26 cellular contexts compared by ENCODE assay signal in the genomic region with DNA sequence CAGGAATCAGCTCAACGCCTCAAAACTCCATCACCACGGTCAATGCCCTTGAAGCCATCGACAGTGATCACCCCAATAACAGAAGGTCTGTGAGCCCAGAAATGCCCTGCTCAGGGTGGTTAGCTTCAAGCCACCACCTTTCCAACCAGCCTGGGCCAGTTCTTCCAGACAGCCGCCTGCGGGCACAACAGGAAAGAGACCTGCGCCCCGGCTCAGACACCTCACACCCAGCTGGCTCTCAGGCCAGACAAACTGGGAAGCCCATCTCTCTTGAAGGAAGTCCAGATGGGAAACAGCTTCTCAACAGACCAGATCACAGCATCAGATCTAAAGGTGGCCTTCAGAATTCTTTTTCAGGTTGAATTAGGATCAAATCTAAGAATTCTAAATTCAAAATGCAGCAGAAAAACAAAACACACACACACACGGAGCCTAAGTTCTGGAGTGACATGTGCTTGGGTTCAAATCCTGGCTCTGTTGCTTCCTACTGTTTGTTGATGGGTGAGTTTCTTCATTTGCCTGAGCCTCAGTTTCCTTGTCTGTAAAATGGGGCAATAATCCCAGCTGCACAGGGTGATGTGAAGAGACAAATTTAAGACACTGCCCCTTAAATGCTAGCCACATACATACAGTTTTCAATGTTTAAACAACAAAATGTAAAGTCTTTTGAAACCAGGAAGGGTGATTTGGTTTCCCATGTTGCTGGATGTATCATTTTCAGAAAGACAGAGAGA. TPM values are rescaled to one million over a fixed set of nuclear protein-coding genes. Genes with fewer than 3 reads are reported as not detected.
DNase-seq lines count a peak whose midpoint lies in the region; ATAC-seq, FAIRE-seq and TF ChIP-seq lines count a peak whose summit lies in the region.
"Had no signal": no experiment of that assay in that cellular context is flagged by ENCODE, and none has a peak within 500 bp of the region (broad histone marks: within the 10 kb centered on the region; RNA-seq: fewer than 3 reads in every experiment).

No MANE protein-coding gene starts in this region.

- H3K4me1 ChIP-seq in endothelial cell of umbilical vein (ENCODE audit: control insufficient read depth, extremely low read depth, insufficient read depth, low read length) = peaks cover 42% of the 10 kb centered on the region
- H3K4me1 ChIP-seq in sigmoid colon = peaks cover 0 to 99% (median 93%) of the 10 kb centered on the region in 4 donors
- H3K4me1 ChIP-seq in mammary epithelial cell (ENCODE audit: insufficient read depth, low read length) = peaks cover 4% of the 10 kb centered on the region
- H3K4me1 ChIP-seq: breast epithelium had no signal

- WGBS in sigmoid colon, 2 donors = 89 to 91% methylated on average over 8 of the region's 8 CpGs
- 90% methylated on average over 8 of the region's 8 CpGs for WGBS in mammary epithelial cell (ENCODE audit: low coverage, missing lambda C conversion rate)

- no peak overlapping the region for H3K4me2 ChIP-seq in endothelial cell of umbilical vein (ENCODE audit: insufficient read depth, low read length)
- no peak overlapping the region for H3K4me2 ChIP-seq in mammary epithelial cell (ENCODE audit: insufficient read depth, low read depth, low read length)

- TF ChIP-seq POLR2A in endothelial cell of umbilical vein (IDR thresholded peaks at IDR 0.05; ENCODE audit: low read depth, low read length) = no peak
- no peak for TF ChIP-seq POLR2A in sigmoid colon (IDR thresholded peaks at IDR 0.05)

- ATAC-seq in activated CD4-positive, alpha-beta T cell treated with anti-CD3 and anti-CD28 coated beads for 36 hours = no peak
- ATAC-seq in GM18517 (IDR thresholded peaks at IDR 0.05; ENCODE audit: unreplicated experiment) = no peak
- ATAC-seq: activated CD8-positive, alpha-beta T cell treated with anti-CD3 and anti-CD28 coated beads, Interleukin-2, amount 10 ng/mL, durations not matched to agents 7 days and 5 days; activated T-cell treated with anti-CD3 and anti-CD28 coated beads, Interleukin-2, amount 50 U/mL, for 72 hours; left cardiac atrium; stimulated activated naive CD8-positive, alpha-beta T cell treated with anti-CD3 and anti-CD28 coated beads, Interleukin-15, Interleukin-2, amounts not matched to agents 100 U/mL and 50 U/mL, for 24 hours had no signal

- H3K4me3 Mint-ChIP-seq in activated CD4-positive, alpha-beta T cell treated with anti-CD3 and anti-CD28 coated beads for 36 hours = no peak overlapping the region
- no peak overlapping the region for H3K4me3 Mint-ChIP-seq in activated CD4-positive, alpha-beta T cell treated with anti-CD3 and anti-CD28 coated beads, Interleukin-2, amount 10 ng/mL, durations not matched to agents 24 days and 14 days
- no peak overlapping the region for H3K4me3 Mint-ChIP-seq in IgD-negative memory B cell
- H3K4me3 Mint-ChIP-seq: activated CD8-positive, alpha-beta T cell treated with anti-CD3 and anti-CD28 coated beads, Interleukin-2, amount 10 ng/mL, durations not matched to agents 7 days and 5 days; activated T-cell treated with anti-CD3 and anti-CD28 coated beads, Interleukin-2, amount 50 U/mL, for 72 hours; dendritic cell treated with granulocyte-macrophage colony-stimulating factor and Interleukin-4, amounts not matched to agents 40 ng/mL and 50 ng/mL, for 4 days; T-helper 1 cell treated with Interleukin-12 subunit alpha and Interleukin-12 subunit beta and Interleukin-4 antibody, amounts not matched to agents 30 μg/mL and 1 μg/mL, for 36 hours had no signal

- in situ Hi-C loops in mammary epithelial cell (cut with MboI; ENCODE audit: low sequenced_read_pairs in 2 of 2) = loop anchor here in 1 of 2 donors (10.0 kb wide), 1 partner anchor 120 kb away; a partner anchor contains a TSS

- no peak for DNase-seq in activated CD4-positive, alpha-beta T cell treated with anti-CD3 and anti-CD28 coated beads for 36 hours
- no peak for DNase-seq in activated CD4-positive, alpha-beta T cell treated with anti-CD3 and anti-CD28 coated beads, Interleukin-2, amount 10 ng/mL, durations not matched to agents 24 days and 14 days
- DNase-seq in endothelial cell of umbilical vein (ENCODE audit: low read depth, low spot score) = no peak
- DNase-seq in sigmoid colon = peak; percentile 54
- no peak for DNase-seq in mammary epithelial cell
- DNase-seq in NOMO-1 (lab: John Stamatoyannopoulos, UW; ENCODE audit: unreplicated experiment in 2 of 2) = no peak
- DNase-seq: activated CD8-positive, alpha-beta T cell treated with anti-CD3 and anti-CD28 coated beads, Interleukin-2, amount 10 ng/mL, durations not matched to agents 7 days and 5 days; activated T-cell treated with anti-CD3 and anti-CD28 coated beads, Interleukin-2, amount 50 U/mL, for 72 hours; AML-193; Kasumi-1; NCI-H1105; NCI-H2081 treated with DMSO at 0.1 percent for 48 hours; NCI-H510A treated with DMSO at 0.1 percent for 48 hours; occipital lobe; stimulated activated naive CD8-positive, alpha-beta T cell treated with anti-CD3 and anti-CD28 coated beads, Interleukin-15, Interleukin-2, amounts not matched to agents 100 U/mL and 50 U/mL, for 24 hours had no signal

- POLR2A ChIA-PET in activated CD4-positive, alpha-beta T cell treated with anti-CD3 and anti-CD28 coated beads for 36 hours (lab: Charles Lee) = no interaction called here
- POLR2A ChIA-PET in endothelial cell of umbilical vein (lab: Charles Lee) = no interaction called here

- CTCF ChIA-PET in activated CD4-positive, alpha-beta T cell treated with anti-CD3 and anti-CD28 coated beads for 36 hours (lab: Charles Lee) = interaction anchor here (0.8 to 2.0 kb wide), 5 partner anchors 8 to 243 kb away, joined by 3 to 9 read pairs (median 5); no protein-coding TSS in a partner anchor
- CTCF ChIA-PET in endothelial cell of umbilical vein (lab: Charles Lee) = interaction anchor here (0.9 to 2.4 kb wide), 4 partner anchors 14 to 53 kb away, joined by 3 to 19 read pairs (median 6); a partner anchor contains a TSS
- CTCF ChIA-PET in mammary epithelial cell (lab: Charles Lee; ENCODE audit: low non-redundant PET) = no interaction called here

- H3K27ac Mint-ChIP-seq in activated CD4-positive, alpha-beta T cell treated with anti-CD3 and anti-CD28 coated beads for 36 hours = peak overlapping the region; percentile 9
- no peak overlapping the region for H3K27ac Mint-ChIP-seq in activated CD4-positive, alpha-beta T cell treated with anti-CD3 and anti-CD28 coated beads, Interleukin-2, amount 10 ng/mL, durations not matched to agents 24 days and 14 days
- H3K27ac Mint-ChIP-seq in IgD-negative memory B cell = peak overlapping the region in 2 of 3 donors; percentile 38 to 65
- H3K27ac Mint-ChIP-seq: activated CD8-positive, alpha-beta T cell treated with anti-CD3 and anti-CD28 coated beads, Interleukin-2, amount 10 ng/mL, durations not matched to agents 7 days and 5 days; activated T-cell treated with anti-CD3 and anti-CD28 coated beads, Interleukin-2, amount 50 U/mL, for 72 hours; dendritic cell treated with granulocyte-macrophage colony-stimulating factor and Interleukin-4, amounts not matched to agents 40 ng/mL and 50 ng/mL, for 4 days; T-helper 1 cell treated with Interleukin-12 subunit alpha and Interleukin-12 subunit beta and Interleukin-4 antibody, amounts not matched to agents 30 μg/mL and 1 μg/mL, for 36 hours had no signal

- H3K9ac ChIP-seq in endothelial cell of umbilical vein (replicated peaks; ENCODE audit: extremely low read depth, insufficient read depth, low read length) (no peak overlapping the region), mammary epithelial cell (ENCODE audit: insufficient read depth, low read length) (no peak overlapping the region)

- no peak for TF ChIP-seq EP300 in sigmoid colon (IDR thresholded peaks at IDR 0.05)

- H3K27me3 ChIP-seq in endothelial cell of umbilical vein (ENCODE audit: control insufficient read depth in 2 of 2, insufficient read depth in 2 of 2, low read length in 2 of 2) (no peaks in the 10 kb centered on the region), sigmoid colon (no peaks in the 10 kb centered on the region), mammary epithelial cell (ENCODE audit: insufficient read depth, low read length) (no peaks in the 10 kb centered on the region)
- H3K27me3 ChIP-seq: breast epithelium had no signal

- peak; percentile 35 for FAIRE-seq in endothelial cell of umbilical vein (lab: Jason Lieb, UNC)
- FAIRE-seq: D721Med, frontal cortex had no signal

- TF ChIP-seq CTCF in endothelial cell of umbilical vein (IDR thresholded peaks at IDR 0.05; ENCODE audit: extremely low read depth in 1 of 2, insufficient read depth in 1 of 2, low read depth in 1 of 2, low read length in 2 of 2) (no peak), sigmoid colon (IDR thresholded peaks at IDR 0.05) (no peak), mammary epithelial cell (conservative IDR thresholded peaks at IDR 0.05 in 1 of 2, IDR thresholded peaks at IDR 0.05 in 1 of 2; ENCODE audit: extremely low read depth in 1 of 2, insufficient read depth in 1 of 2, low read depth in 1 of 2, low read length in 2 of 2) (no peak)

- no peak overlapping the region for H3K27ac ChIP-seq in endothelial cell of umbilical vein (ENCODE audit: insufficient read depth, low read depth, low read length)
- peak overlapping the region; percentile 78 to 97 (median 92) for H3K27ac ChIP-seq in sigmoid colon
- H3K27ac ChIP-seq in mammary epithelial cell (ENCODE audit: insufficient read depth, low read depth, low read length) = no peak overlapping the region
- H3K27ac ChIP-seq: 22Rv1, epithelial cell of prostate, VCaP had no signal

- intact Hi-C loops in activated CD4-positive, alpha-beta T cell treated with anti-CD3 and anti-CD28 coated beads for 36 hours (cut with DNase I, micrococcal nuclease) = loop anchor here (5.0 to 10.0 kb wide), 4 partner anchors 57 to 450 kb away; a partner anchor contains a TSS
- intact Hi-C loops in activated CD4-positive, alpha-beta T cell treated with anti-CD3 and anti-CD28 coated beads, Interleukin-2, amount 10 ng/mL, durations not matched to agents 24 days and 14 days (cut with micrococcal nuclease) = loop anchor here (5.0 kb wide), 2 partner anchors 57 to 448 kb away; a partner anchor contains a TSS
- intact Hi-C loops in endothelial cell of umbilical vein (cut with micrococcal nuclease) (no loop called here), sigmoid colon (cut with DNase I) (loop anchor here (5.0 kb wide), 1 partner anchor 52 kb away; no protein-coding TSS in a partner anchor), mammary epithelial cell (cut with micrococcal nuclease) (loop anchor here (5.0 kb wide), 1 partner anchor 138 kb away; no protein-coding TSS in a partner anchor)

- H4K20me1 ChIP-seq in endothelial cell of umbilical vein (replicated peaks; ENCODE audit: control insufficient read depth, extremely low read depth, insufficient read depth, low read length) (no peaks in the 10 kb centered on the region), mammary epithelial cell (ENCODE audit: insufficient read depth, low read length) (no peaks in the 10 kb centered on the region)

- peaks cover 30% of the 10 kb centered on the region for H3K4me1 Mint-ChIP-seq in activated CD4-positive, alpha-beta T cell treated with anti-CD3 and anti-CD28 coated beads for 36 hours
- peaks cover 14% of the 10 kb centered on the region for H3K4me1 Mint-ChIP-seq in activated CD4-positive, alpha-beta T cell treated with anti-CD3 and anti-CD28 coated beads, Interleukin-2, amount 10 ng/mL, durations not matched to agents 24 days and 14 days
- H3K4me1 Mint-ChIP-seq in IgD-negative memory B cell = peaks cover 20 to 27% (median 22%) of the 10 kb centered on the region in 3 donors

- no peaks in the 10 kb centered on the region for H3K9me1 ChIP-seq in endothelial cell of umbilical vein (replicated peaks; ENCODE audit: control insufficient read depth, extremely low read depth, insufficient read depth, low read length)

- no peaks in the 10 kb centered on the region for H3K27me3 Mint-ChIP-seq in activated CD4-positive, alpha-beta T cell treated with anti-CD3 and anti-CD28 coated beads for 36 hours
- no peaks in the 10 kb centered on the region for H3K27me3 Mint-ChIP-seq in activated CD4-positive, alpha-beta T cell treated with anti-CD3 and anti-CD28 coated beads, Interleukin-2, amount 10 ng/mL, durations not matched to agents 24 days and 14 days
- H3K27me3 Mint-ChIP-seq in IgD-negative memory B cell = no peaks in the 10 kb centered on the region

- dilution Hi-C loops in endothelial cell of umbilical vein (cut with MboI; ENCODE audit: extremely low pct_ligation_motif_present, low sequenced_read_pairs) (no loop called here), mammary epithelial cell (cut with HindIII; ENCODE audit: low sequenced_read_pairs) (no loop called here)

- no peak overlapping the region for H2AFZ ChIP-seq in endothelial cell of umbilical vein (ENCODE audit: low read depth, low read length)
- H2AFZ ChIP-seq in mammary epithelial cell (ENCODE audit: low read depth, low read length) = no peak overlapping the region

- H3K4me3 ChIP-seq in endothelial cell of umbilical vein (replicated peaks in 1 of 3; ENCODE audit: insufficient read depth in 1 of 3, low read depth in 1 of 3, low read length in 3 of 3) (no peak overlapping the region), sigmoid colon (no peak overlapping the region), mammary epithelial cell (replicated peaks in 1 of 3; ENCODE audit: insufficient read depth in 1 of 3, low read depth in 2 of 3, low read length in 3 of 3) (no peak overlapping the region)
- H3K4me3 ChIP-seq: breast epithelium had no signal

- no peaks in the 10 kb centered on the region for H3K36me3 ChIP-seq in endothelial cell of umbilical vein (ENCODE audit: control insufficient read depth in 2 of 2, extremely low read depth in 1 of 2, insufficient read depth in 2 of 2, low read length in 2 of 2)
- peaks cover 19 to 65% (median 33%) of the 10 kb centered on the region in 4 donors for H3K36me3 ChIP-seq in sigmoid colon
- no peaks in the 10 kb centered on the region for H3K36me3 ChIP-seq in mammary epithelial cell (ENCODE audit: insufficient read depth, low read length)
- H3K36me3 ChIP-seq: breast epithelium had no signal

- H3K79me2 ChIP-seq in endothelial cell of umbilical vein (ENCODE audit: control insufficient read depth, insufficient read depth, low read length) = no peaks in the 10 kb centered on the region
- H3K79me2 ChIP-seq in mammary epithelial cell (ENCODE audit: insufficient read depth, low read length) = no peaks in the 10 kb centered on the region

- no TSS peak for BruUV-seq in endothelial cell of umbilical vein (replicated peaks; lab: Mats Ljungman, UMichigan)
- no TSS peak for BruUV-seq in mammary epithelial cell (replicated peaks; lab: Mats Ljungman, UMichigan)

- no peaks in the 10 kb centered on the region for H3K36me3 Mint-ChIP-seq in activated CD4-positive, alpha-beta T cell treated with anti-CD3 and anti-CD28 coated beads for 36 hours (ENCODE audit: low read depth)
- H3K36me3 Mint-ChIP-seq in activated CD4-positive, alpha-beta T cell treated with anti-CD3 and anti-CD28 coated beads, Interleukin-2, amount 10 ng/mL, durations not matched to agents 24 days and 14 days (ENCODE audit: low read depth) = no peaks in the 10 kb centered on the region
- H3K36me3 Mint-ChIP-seq in IgD-negative memory B cell = peaks cover 2% of the 10 kb centered on the region

- no peaks in the 10 kb centered on the region for H3K9me3 ChIP-seq in endothelial cell of umbilical vein (replicated peaks; ENCODE audit: control insufficient read depth, insufficient read depth, low read length)
- H3K9me3 ChIP-seq in sigmoid colon = no peaks in the 10 kb centered on the region
- no peaks in the 10 kb centered on the region for H3K9me3 ChIP-seq in mammary epithelial cell (replicated peaks; ENCODE audit: insufficient read depth, low read length)
- H3K9me3 ChIP-seq: breast epithelium had no signal

- H3K9me3 Mint-ChIP-seq in activated CD4-positive, alpha-beta T cell treated with anti-CD3 and anti-CD28 coated beads for 36 hours (ENCODE audit: low read depth) = no peaks in the 10 kb centered on the region
- no peaks in the 10 kb centered on the region for H3K9me3 Mint-ChIP-seq in activated CD4-positive, alpha-beta T cell treated with anti-CD3 and anti-CD28 coated beads, Interleukin-2, amount 10 ng/mL, durations not matched to agents 24 days and 14 days
- no peaks in the 10 kb centered on the region for H3K9me3 Mint-ChIP-seq in IgD-negative memory B cell
- H3K9me3 Mint-ChIP-seq: activated T-cell treated with anti-CD3 and anti-CD28 coated beads, Interleukin-2, amount 50 U/mL, for 72 hours; dendritic cell treated with granulocyte-macrophage colony-stimulating factor and Interleukin-4, amounts not matched to agents 40 ng/mL and 50 ng/mL, for 4 days; T-helper 1 cell treated with Interleukin-12 subunit alpha and Interleukin-12 subunit beta and Interleukin-4 antibody, amounts not matched to agents 30 μg/mL and 1 μg/mL, for 36 hours had no signal

RNA-seq across cellular contexts. Expression of a gene that starts 1.1 kb away (rescaled TPM):
- not detected for total RNA-seq in activated CD4-positive, alpha-beta T cell treated with anti-CD3 and anti-CD28 coated beads for 36 hours
- not detected in 2 replicates for total RNA-seq in activated CD4-positive, alpha-beta T cell treated with anti-CD3 and anti-CD28 coated beads, Interleukin-2, amount 10 ng/mL, durations not matched to agents 24 days and 14 days
- polyA plus RNA-seq in IgD-negative memory B cell (not detected), endothelial cell of umbilical vein (0.10 and 0.11 TPM in 2 replicates), sigmoid colon (under 1 TPM in 2 of 3 donors, not detected in 1; 0.48 to 0.60 TPM), mammary epithelial cell (not detected)
- total RNA-seq in endothelial cell of umbilical vein (not detected in 2 replicates), sigmoid colon (1 to 10 TPM in 1 of 4 donors, under 1 TPM in 2, not detected in 1; 0.36 to 1.4 (median 0.66) TPM), mammary epithelial cell (not detected)
- 0.04 TPM in 2 replicates for polyA plus RNA-seq in endothelial cell of umbilical vein (2011; cell fraction: cytosol; rRNA removed)
- not detected in 2 replicates for polyA plus RNA-seq in endothelial cell of umbilical vein (2011; cell fraction: nucleus; rRNA removed)
- 0.10 and 0.15 TPM in 2 replicates for polyA plus RNA-seq in endothelial cell of umbilical vein (2012)
- polyA minus RNA-seq in endothelial cell of umbilical vein (not detected in 2 replicates), mammary epithelial cell (not detected)
- not detected for polyA minus RNA-seq in endothelial cell of umbilical vein (2011; cell fraction: cytosol; rRNA and poly(A)+ RNA removed)
- not detected in 2 replicates for polyA minus RNA-seq in endothelial cell of umbilical vein (2011; cell fraction: nucleus; rRNA and poly(A)+ RNA removed)
- total RNA-seq: activated CD8-positive, alpha-beta T cell treated with anti-CD3 and anti-CD28 coated beads, Interleukin-2, amount 10 ng/mL, durations not matched to agents 7 days and 5 days; activated T-cell treated with anti-CD3 and anti-CD28 coated beads, Interleukin-2, amount 50 U/mL, for 72 hours; breast epithelium had no signal

RNA-seq across cellular contexts. Expression of a gene that starts 30.5 kb away (rescaled TPM):
- total RNA-seq in activated CD4-positive, alpha-beta T cell treated with anti-CD3 and anti-CD28 coated beads for 36 hours = 10 to 100 TPM; 16.4 to 19.3 TPM
- total RNA-seq in activated CD4-positive, alpha-beta T cell treated with anti-CD3 and anti-CD28 coated beads, Interleukin-2, amount 10 ng/mL, durations not matched to agents 24 days and 14 days = 7.2 and 8.4 TPM in 2 replicates
- polyA plus RNA-seq in IgD-negative memory B cell (35.1 TPM), endothelial cell of umbilical vein (55.6 and 77.3 TPM in 2 replicates), sigmoid colon (10 to 100 TPM in 2 of 3 donors, 1 to 10 TPM in 1; 3.2 to 40.6 (median 17.4) TPM), mammary epithelial cell (0.10 TPM)
- total RNA-seq in endothelial cell of umbilical vein (45.7 and 48.3 TPM in 2 replicates), sigmoid colon (100 to 1,000 TPM; 125 to 357 (median 195) TPM), mammary epithelial cell (1 to 10 TPM in 1 of 2 donors, under 1 TPM in 1; 0.42 to 8.0 TPM)
- polyA plus RNA-seq in endothelial cell of umbilical vein (2011; cell fraction: cytosol; rRNA removed) = 26.1 and 29.1 TPM in 2 replicates
- polyA plus RNA-seq in endothelial cell of umbilical vein (2011; cell fraction: nucleus; rRNA removed) = 86.3 and 120 TPM in 2 replicates
- polyA plus RNA-seq in endothelial cell of umbilical vein (2012) = 14.1 and 24.9 TPM in 2 replicates
- polyA minus RNA-seq in endothelial cell of umbilical vein (28.1 and 45.7 TPM in 2 replicates), mammary epithelial cell (not detected)
- not detected for polyA minus RNA-seq in endothelial cell of umbilical vein (2011; cell fraction: cytosol; rRNA and poly(A)+ RNA removed)
- polyA minus RNA-seq in endothelial cell of umbilical vein (2011; cell fraction: nucleus; rRNA and poly(A)+ RNA removed) = 21.7 and 33.5 TPM in 2 replicates

RNA-seq across cellular contexts. Expression of a gene that starts 56.5 kb away (rescaled TPM):
- 1 to 10 TPM; 2.8 to 3.1 TPM for total RNA-seq in activated CD4-positive, alpha-beta T cell treated with anti-CD3 and anti-CD28 coated beads for 36 hours
- total RNA-seq in activated CD4-positive, alpha-beta T cell treated with anti-CD3 and anti-CD28 coated beads, Interleukin-2, amount 10 ng/mL, durations not matched to agents 24 days and 14 days = 5.9 and 6.3 TPM in 2 replicates
- polyA plus RNA-seq in IgD-negative memory B cell = not detected
- 4.4 and 4.7 TPM in 2 replicates for total RNA-seq in endothelial cell of umbilical vein
- 4.1 and 4.5 TPM in 2 replicates for polyA plus RNA-seq in endothelial cell of umbilical vein
- polyA plus RNA-seq in endothelial cell of umbilical vein (2011; cell fraction: cytosol; rRNA removed) = 3.3 and 3.4 TPM in 2 replicates
- polyA plus RNA-seq in endothelial cell of umbilical vein (2011; cell fraction: nucleus; rRNA removed) = 1.6 and 2.5 TPM in 2 replicates
- polyA plus RNA-seq in endothelial cell of umbilical vein (2012) = not detected in 2 replicates
- 2.6 and 2.7 TPM in 2 replicates for polyA minus RNA-seq in endothelial cell of umbilical vein
- 1.4 TPM for polyA minus RNA-seq in endothelial cell of umbilical vein (2011; cell fraction: cytosol; rRNA and poly(A)+ RNA removed)
- polyA minus RNA-seq in endothelial cell of umbilical vein (2011; cell fraction: nucleus; rRNA and poly(A)+ RNA removed) = 3.3 and 3.6 TPM in 2 replicates
- 1 to 10 TPM; 5.6 to 8.6 (median 7.9) TPM for total RNA-seq in sigmoid colon
- 1 to 10 TPM; 1.4 to 6.5 (median 1.8) TPM for polyA plus RNA-seq in sigmoid colon
- 1 to 10 TPM; 3.2 to 9.2 TPM for total RNA-seq in mammary epithelial cell
- 2.1 TPM for polyA plus RNA-seq in mammary epithelial cell
- 0.16 TPM for polyA minus RNA-seq in mammary epithelial cell

Comparison
In these comparisons a context has a peak if more than half of its experiments do, and no peak if none do; other contexts are left out.
1. H3K27ac ChIP-seq: peak in sigmoid colon (4 of 4); none in endothelial cell of umbilical vein (single experiment) and mammary epithelial cell (single experiment).